Comparison of ENCODE assay signal across 12 cellular contexts in genomic region chr10:64288404-64288803, GRCh38.
DNase-seq lines count a peak whose midpoint lies in the region; ATAC-seq lines count a peak whose summit lies in the region.
"Had no signal": no experiment of that assay in that cellular context is flagged by ENCODE, and none has a peak within 500 bp of the region (broad histone marks: within the 10 kb centered on the region; RNA-seq: fewer than 3 reads in every experiment).

No MANE protein-coding gene starts in this region.

- DNase-seq in C1 segment of cervical spinal cord (lab: John Stamatoyannopoulos, UW), result peak in 8 of 14 donors; percentile 8 to 86 (median 26)
- DNase-seq in anterior cingulate cortex (lab: John Stamatoyannopoulos, UW), result peak in 30 of 58 donors; percentile 2 to 60 (median 20)
- DNase-seq in globus pallidus (ENCODE audit: low spot score), result peak; percentile 51
- DNase-seq in superior temporal gyrus (ENCODE audit: extremely low spot score), result peak; percentile 23
- no peak for DNase-seq in NCI-H1694 treated with DMSO at 0.1 percent for 48 hours (lab: John Stamatoyannopoulos, UW)
- no peak for DNase-seq in AG08395 (ENCODE audit: low spot score)
- DNase-seq: Caco-2; CD8-positive, alpha-beta memory T cell; DND-41; GM23248; H7 had no signal

- ATAC-seq in HG03097 (IDR thresholded peaks at IDR 0.05; ENCODE audit: low FRiP score, unreplicated experiment), result no peak

Comparison
In these comparisons a context has a peak if more than half of its experiments do, and no peak if none do; other contexts are left out.
1. DNase-seq: peak in C1 segment of cervical spinal cord (8 of 14), anterior cingulate cortex (30 of 58), globus pallidus (single experiment) and superior temporal gyrus (single experiment); none in NCI-H1694 treated with DMSO at 0.1 percent for 48 hours (single experiment) and AG08395 (single experiment).